14 cellular contexts compared by ENCODE assay signal in the genomic region with DNA sequence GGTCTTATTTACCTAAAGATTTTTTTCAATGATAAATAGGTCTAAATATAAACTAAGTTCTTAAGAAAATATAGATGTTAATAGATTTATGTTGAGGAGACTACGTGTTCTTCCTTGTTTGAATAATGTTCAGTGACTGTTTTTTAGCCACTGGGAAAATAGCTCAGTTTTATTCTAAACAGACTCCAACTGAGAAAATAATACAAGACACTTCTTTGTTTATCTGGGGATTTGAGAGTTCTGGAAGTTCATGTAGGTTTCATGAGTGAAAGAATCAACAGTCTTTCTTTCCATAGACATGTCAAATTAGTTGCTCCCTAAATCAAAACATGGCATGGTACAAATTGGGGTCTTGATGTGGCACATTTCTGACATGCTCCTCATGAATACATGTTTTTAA.
DNase-seq lines count a peak whose midpoint lies in the region; ATAC-seq, FAIRE-seq and TF ChIP-seq lines count a peak whose summit lies in the region.
"Had no signal": no experiment of that assay in that cellular context is flagged by ENCODE, and none has a peak within 500 bp of the region (broad histone marks: within the 10 kb centered on the region; RNA-seq: fewer than 3 reads in every experiment).

No MANE protein-coding gene starts in this region.

- no peak overlapping the region for H3K4me2 ChIP-seq in trophoblast cell (ENCODE audit: low read length)
- H3K4me2 ChIP-seq: PC-9 had no signal

- H3K23ac ChIP-seq in trophoblast cell (ENCODE audit: low read length), result no peak overlapping the region

- FAIRE-seq in islet of Langerhans (lab: Jason Lieb, UNC), result peak; percentile 36
- FAIRE-seq: GM12878, GM19239 had no signal

- no peak overlapping the region for H2AFZ ChIP-seq in trophoblast cell (ENCODE audit: insufficient read depth, low read length, poor library complexity)
- H2AFZ ChIP-seq: PC-9 had no signal

- no peaks in the 10 kb centered on the region for H3K4me1 Mint-ChIP-seq in stimulated activated effector memory CD8-positive, alpha-beta T cell treated with anti-CD3 and anti-CD28 coated beads, Interleukin-12 subunit alpha, Interleukin-12 subunit beta, amount 100 ng/mL, for 72 hours

- H4K91ac ChIP-seq in trophoblast cell (ENCODE audit: low read depth, low read length), result no peak overlapping the region

- no peaks in the 10 kb centered on the region for H3K79me2 ChIP-seq in trophoblast cell (ENCODE audit: control insufficient read depth, insufficient read depth, low read length, poor library complexity)

- H2BK120ac ChIP-seq in trophoblast cell (ENCODE audit: insufficient read depth, low read length, poor library complexity), result no peak overlapping the region

- H3K4me3 Mint-ChIP-seq in stimulated activated effector memory CD8-positive, alpha-beta T cell treated with anti-CD3 and anti-CD28 coated beads, Interleukin-12 subunit alpha, Interleukin-12 subunit beta, amount 100 ng/mL, for 72 hours, result no peak overlapping the region

- no peaks in the 10 kb centered on the region for H3K36me3 Mint-ChIP-seq in stimulated activated effector memory CD8-positive, alpha-beta T cell treated with anti-CD3 and anti-CD28 coated beads, Interleukin-12 subunit alpha, Interleukin-12 subunit beta, amount 100 ng/mL, for 72 hours

- no peak for ATAC-seq in stimulated activated effector memory CD8-positive, alpha-beta T cell treated with anti-CD3 and anti-CD28 coated beads, Interleukin-12 subunit alpha, Interleukin-12 subunit beta, amount 100 ng/mL, for 72 hours
- ATAC-seq: GM12878 had no signal

- no peaks in the 10 kb centered on the region for H3K36me3 ChIP-seq in trophoblast cell (ENCODE audit: control insufficient read depth in 1 of 2, insufficient read depth in 2 of 2, low read length in 2 of 2)

- H3K79me1 ChIP-seq in trophoblast cell (ENCODE audit: low read length), result peaks cover 9% of the 10 kb centered on the region

- TF ChIP-seq CTCF in C4-2B (conservative IDR thresholded peaks at IDR 0.05) (no peak), VCaP (conservative IDR thresholded peaks at IDR 0.05) (no peak)

- H3K14ac ChIP-seq in trophoblast cell (ENCODE audit: low read length), result no peak overlapping the region

- no peak overlapping the region for H3K4me3 ChIP-seq in trophoblast cell (ENCODE audit: low read depth, low read length)
- H3K4me3 ChIP-seq: GM12878, PC-9 had no signal

- WGBS in trophoblast cell (ENCODE audit: extremely low coverage, insufficient coverage, insufficient read length), result no CpG with 5 or more reads among the region's 1 CpG

- no peak overlapping the region for H3K9ac ChIP-seq in trophoblast cell (ENCODE audit: low read length)

- H2BK5ac ChIP-seq in trophoblast cell (ENCODE audit: low read depth, low read length, poor library complexity), result no peak overlapping the region

- H3K4me1 ChIP-seq in trophoblast cell (ENCODE audit: control insufficient read depth in 1 of 2, insufficient read depth in 2 of 2, low read length in 2 of 2), result peaks cover 7 to 9% of the 10 kb centered on the region in 2 experiments

- H3K27me3 ChIP-seq in trophoblast cell (ENCODE audit: insufficient read depth, low read length), result no peaks in the 10 kb centered on the region

- H3K9me3 ChIP-seq in trophoblast cell (ENCODE audit: insufficient read depth, low read depth, low read length), result no peaks in the 10 kb centered on the region

- H3K27ac ChIP-seq in C4-2B (peak overlapping the region; percentile 98; the same call in 1 of the 2 replicates), VCaP (peak overlapping the region; percentile 77), trophoblast cell (ENCODE audit: low read depth, low read length) (no peak overlapping the region)
- H3K27ac ChIP-seq: PC-9 had no signal

- H3K9me3 Mint-ChIP-seq in stimulated activated effector memory CD8-positive, alpha-beta T cell treated with anti-CD3 and anti-CD28 coated beads, Interleukin-12 subunit alpha, Interleukin-12 subunit beta, amount 100 ng/mL, for 72 hours, result no peaks in the 10 kb centered on the region

- H4K8ac ChIP-seq in trophoblast cell (ENCODE audit: low read depth, low read length), result no peak overlapping the region

- DNase-seq in pons (ENCODE audit: low spot score), result peak; percentile 66
- no peak for DNase-seq in NAMALWA (ENCODE audit: low spot score)
- no peak for DNase-seq in stimulated activated effector memory CD8-positive, alpha-beta T cell treated with anti-CD3 and anti-CD28 coated beads, Interleukin-12 subunit alpha, Interleukin-12 subunit beta, amount 100 ng/mL, for 72 hours (ENCODE audit: low spot score in 2 of 2)
- no peak for DNase-seq in trophoblast cell
- DNase-seq: NCI-H1048, NCI-H2107, NCI-H226, NCI-H526 treated with DMSO at 0.1 percent for 48 hours, PC-9 had no signal

- no peak overlapping the region for H3K4ac ChIP-seq in trophoblast cell (ENCODE audit: low read depth, low read length)

- no peak overlapping the region for H3K18ac ChIP-seq in trophoblast cell (ENCODE audit: low read length)

- no peak overlapping the region for H4K12ac ChIP-seq in trophoblast cell (ENCODE audit: low read depth, low read length)

- no peak overlapping the region for H2AK5ac ChIP-seq in trophoblast cell (ENCODE audit: low read length)

- H3K27ac Mint-ChIP-seq in stimulated activated effector memory CD8-positive, alpha-beta T cell treated with anti-CD3 and anti-CD28 coated beads, Interleukin-12 subunit alpha, Interleukin-12 subunit beta, amount 100 ng/mL, for 72 hours, result no peak overlapping the region

- H2BK12ac ChIP-seq in trophoblast cell (ENCODE audit: low read length), result no peak overlapping the region
